8 cellular contexts compared by ENCODE assay signal in genomic region chr4:169660929-169661328, GRCh38. TPM values are rescaled to one million over a fixed set of nuclear protein-coding genes. Genes with fewer than 3 reads are reported as not detected.
DNase-seq lines count a peak whose midpoint lies in the region; ATAC-seq and TF ChIP-seq lines count a peak whose summit lies in the region.

No MANE protein-coding gene starts in this region.

- H3K4me3 ChIP-seq in SJSA1 (no peak overlapping the region; the same call in 1 of the 2 replicates), skin epidermis (peak overlapping the region in 4 of 7 experiments; percentile 26 to 48 (median 30)), ascending aorta (no peak overlapping the region)

- H3K36me3 ChIP-seq in SJSA1 (no peaks in the 10 kb centered on the region), ascending aorta (no peaks in the 10 kb centered on the region)

- intact Hi-C loops in ascending aorta (cut with DNase I): loop anchor here (2.0 to 5.0 kb wide), 3 partner anchors 40 to 96 kb away; partner anchors contain the start of genes CLCN3, HPF1 and NEK1

- TF ChIP-seq CTCF in foreskin keratinocyte (conservative IDR thresholded peaks at IDR 0.05): no peak
- TF ChIP-seq CTCF in ascending aorta (IDR thresholded peaks at IDR 0.05): no peak

- H3K27me3 ChIP-seq in SJSA1 (replicated peaks): no peaks in the 10 kb centered on the region
- no peaks in the 10 kb centered on the region for H3K27me3 ChIP-seq in foreskin keratinocyte
- H3K27me3 ChIP-seq in ascending aorta: no peaks in the 10 kb centered on the region

- H3K27ac ChIP-seq in SJSA1 (peak overlapping the region; percentile 93; the same call in 1 of the 2 replicates), foreskin keratinocyte (peak overlapping the region; percentile 69), skin epidermis (peak overlapping the region in 19 of 21 experiments; percentile 20 to 89 (median 75)), ascending aorta (peak overlapping the region in 1 of 2 donors; percentile 71)

- peaks cover 6% of the 10 kb centered on the region for H3K4me1 ChIP-seq in SJSA1 (replicated peaks)
- H3K4me1 ChIP-seq in foreskin keratinocyte: peaks cover 17% of the 10 kb centered on the region
- H3K4me1 ChIP-seq in ascending aorta: peaks cover 0 to 7% of the 10 kb centered on the region in 2 donors

- DNase-seq in NCI-H2171 treated with DMSO at 0.1 percent for 48 hours (lab: John Stamatoyannopoulos, UW): peak; percentile 2
- DNase-seq in NCI-H2171 (lab: John Stamatoyannopoulos, UW): no peak
- no peak for DNase-seq in SJSA1 (ENCODE audit: low read depth in 1 of 2, low spot score in 2 of 2)
- no peak for DNase-seq in foreskin keratinocyte
- DNase-seq in NCI-H345 (lab: John Stamatoyannopoulos, UW): no peak
- DNase-seq in ascending aorta (ENCODE audit: low spot score in 2 of 2): no peak

- ATAC-seq in foreskin keratinocyte (no peak), HG03139 (IDR thresholded peaks at IDR 0.05; ENCODE audit: unreplicated experiment) (no peak)

- H3K9me3 ChIP-seq in SJSA1 (replicated peaks) (no peaks in the 10 kb centered on the region), ascending aorta (no peaks in the 10 kb centered on the region)

RNA-seq across cellular contexts. Expression of gene CLCN3, which starts 40.6 kb away (rescaled TPM):
- 19.9 and 23.3 TPM in 2 replicates for total RNA-seq in SJSA1 (2014; rRNA removed; shearing (Covaris generic))
- 21.3 and 24.5 TPM in 2 replicates for total RNA-seq in foreskin keratinocyte
- 4.8 and 5.4 TPM in 2 replicates for polyA plus RNA-seq in foreskin keratinocyte
- total RNA-seq in ascending aorta: 13.8 TPM

RNA-seq across cellular contexts. Expression of gene NEK1, which starts 48.5 kb away (rescaled TPM):
- 4.4 and 6.2 TPM in 2 replicates for total RNA-seq in SJSA1 (2014; rRNA removed; shearing (Covaris generic))
- total RNA-seq in foreskin keratinocyte (10.3 and 11.1 TPM in 2 replicates), ascending aorta (11.0 TPM)
- polyA plus RNA-seq in foreskin keratinocyte: 3.4 and 3.7 TPM in 2 replicates

Comparison
In these comparisons a context has a peak if more than half of its experiments do, and no peak if none do; other contexts are left out.
1. H3K4me3 ChIP-seq: peak in skin epidermis (4 of 7); none in SJSA1 (single experiment) and ascending aorta (0 of 2).